Comparison of ENCODE assay signal across 19 cellular contexts in the genomic region with DNA sequence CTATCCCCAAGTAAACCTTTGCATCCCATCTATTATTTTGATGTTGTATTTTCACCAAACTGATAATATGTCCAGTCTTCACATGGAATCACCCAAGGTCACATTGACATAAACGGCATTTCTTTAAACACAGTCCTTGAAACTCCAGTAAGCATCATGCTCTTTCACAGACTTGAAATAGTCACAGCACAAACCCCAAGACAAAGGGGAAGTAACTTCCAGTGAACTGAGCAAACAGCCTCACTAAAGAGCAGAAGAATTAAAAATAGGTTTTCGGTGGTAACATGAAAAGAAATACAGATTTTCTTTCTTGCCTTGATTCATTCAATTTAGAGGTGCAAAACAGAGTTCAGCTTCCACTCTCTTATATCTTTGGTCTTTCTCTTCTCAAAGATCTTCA.
A peak's percentile ranks its signal among the peaks of the same experiment; 100 is the strongest.
DNase-seq lines count a peak whose midpoint lies in the region; ATAC-seq and TF ChIP-seq lines count a peak whose summit lies in the region.
"Had no signal": no experiment of that assay in that cellular context is flagged by ENCODE, and none has a peak within 500 bp of the region (broad histone marks: within the 10 kb centered on the region; RNA-seq: fewer than 3 reads in every experiment).

No MANE protein-coding gene starts in this region.

- H4K8ac ChIP-seq in H9 (replicated peaks; ENCODE audit: insufficient read length, low read depth, low read length): no peak overlapping the region

- no peaks in the 10 kb centered on the region for H3K4me1 Mint-ChIP-seq in H9

- no peak overlapping the region for H2BK5ac ChIP-seq in H9 (ENCODE audit: insufficient read length, low read length)

- H2AFZ ChIP-seq in H9 (ENCODE audit: low read length): no peak overlapping the region

- no peak overlapping the region for H2BK15ac ChIP-seq in H9 (ENCODE audit: low read depth, low read length)

- no peak overlapping the region for H4K5ac ChIP-seq in H9 (ENCODE audit: insufficient read length, low read depth, low read length)

- no peak overlapping the region for H3K27ac ChIP-seq in H9 (ENCODE audit: insufficient read length, low read depth, low read length)
- H3K27ac ChIP-seq: ascending aorta, thoracic aorta had no signal

- H3K56ac ChIP-seq in H9 (ENCODE audit: insufficient read length, low read depth, low read length): no peak overlapping the region

- WGBS in H9 (ENCODE audit: extremely low coverage, insufficient read length, low lambda C conversion rate): no CpG with 5 or more reads among the region's 2 CpGs

- H3T11ph ChIP-seq in H9 (ENCODE audit: low read length): no peak overlapping the region

- H4K20me1 ChIP-seq in H9 (ENCODE audit: control insufficient read depth, insufficient read depth, insufficient read length): no peaks in the 10 kb centered on the region

- no peak overlapping the region for H3K9ac ChIP-seq in H9 (ENCODE audit: extremely low read depth, insufficient read length, low read length)

- H3K27ac Mint-ChIP-seq in H9: no peak overlapping the region
- H3K27ac Mint-ChIP-seq: activated CD8-positive, alpha-beta memory T cell treated with anti-CD3 and anti-CD28 coated beads, Interleukin-2, amount 10 ng/mL, durations not matched to agents 7 days and 5 days had no signal

- no peaks in the 10 kb centered on the region for H3K4me1 ChIP-seq in H9 (ENCODE audit: insufficient read depth, low read length)
- H3K4me1 ChIP-seq: ascending aorta had no signal

- H3K4me3 ChIP-seq in GM12864 (ENCODE audit: low read depth, low read length): no peak overlapping the region
- H3K4me3 ChIP-seq: ascending aorta, mucosa of descending colon, thoracic aorta had no signal

- no peaks in the 10 kb centered on the region for H3K9me3 ChIP-seq in H9 (ENCODE audit: control insufficient read depth, low read depth, low read length)
- H3K9me3 ChIP-seq: ascending aorta, mucosa of descending colon, thoracic aorta had no signal

- no peak overlapping the region for H2BK20ac ChIP-seq in H9 (ENCODE audit: low read depth, low read length, poor library complexity, severe bottlenecking)

- H2AK5ac ChIP-seq in H9 (ENCODE audit: insufficient read length, low read length): no peak overlapping the region

- H3K23ac ChIP-seq in H9 (ENCODE audit: insufficient read length, low read depth, low read length): no peak overlapping the region

- ATAC-seq in HG02610 (IDR thresholded peaks at IDR 0.05; ENCODE audit: unreplicated experiment) (peak; percentile 54), GM18502 (IDR thresholded peaks at IDR 0.05; ENCODE audit: poor library complexity, unreplicated experiment) (no peak), HG02884 (IDR thresholded peaks at IDR 0.05; ENCODE audit: unreplicated experiment) (no peak)
- ATAC-seq: activated CD8-positive, alpha-beta memory T cell treated with anti-CD3 and anti-CD28 coated beads, Interleukin-2, amount 10 ng/mL, durations not matched to agents 7 days and 5 days; left cardiac atrium; mucosa of descending colon had no signal

- TF ChIP-seq CTCF in GM12864 (IDR thresholded peaks at IDR 0.05; ENCODE audit: low read depth, low read length, missing control alignments) (no peak), H9 (conservative IDR thresholded peaks at IDR 0.05) (no peak)

- no peak overlapping the region for H3K18ac ChIP-seq in H9 (ENCODE audit: insufficient read length, low read depth, low read length)

- no peak overlapping the region for H3K4me3 Mint-ChIP-seq in H9
- H3K4me3 Mint-ChIP-seq: activated CD8-positive, alpha-beta memory T cell treated with anti-CD3 and anti-CD28 coated beads, Interleukin-2, amount 10 ng/mL, durations not matched to agents 7 days and 5 days; CD4-positive, alpha-beta memory T cell had no signal

- H2BK12ac ChIP-seq in H9 (ENCODE audit: insufficient read length, low read depth, low read length): no peak overlapping the region

- H3K4me2 ChIP-seq in H9 (ENCODE audit: insufficient read depth, insufficient read length, low read length): no peak overlapping the region

- DNase-seq in GM12864 (ENCODE audit: low read depth): peak; percentile 16
- peak; percentile 52 for DNase-seq in NOMO-1 treated with DMSO at 0.1 percent for 48 hours (lab: John Stamatoyannopoulos, UW; ENCODE audit: unreplicated experiment)
- peak; percentile 47 for DNase-seq in pons (ENCODE audit: low spot score)
- no peak for DNase-seq in H9
- DNase-seq: activated CD8-positive, alpha-beta memory T cell treated with anti-CD3 and anti-CD28 coated beads, Interleukin-2, amount 10 ng/mL, durations not matched to agents 7 days and 5 days; activated gamma-delta T cell treated with Interleukin-2 at 50 U/mL for 16 hours; CD4-positive, alpha-beta memory T cell; DMS79; left cardiac atrium; mucosa of descending colon; NCI-H1092; stimulated activated CD4-positive, alpha-beta T cell treated with anti-CD3 and anti-CD28 coated beads, Interleukin-2, amount 100 ng/mL, for 48 hours; SW 1271 had no signal

- H3K4ac ChIP-seq in H9 (ENCODE audit: low read depth, low read length): no peak overlapping the region

- H3K27me3 ChIP-seq in H9 (ENCODE audit: insufficient read depth, low read length): no peaks in the 10 kb centered on the region
- H3K27me3 ChIP-seq: ascending aorta had no signal

- H3K79me1 ChIP-seq in H9 (ENCODE audit: insufficient read depth, low read depth, low read length, poor library complexity, severe bottlenecking): no peaks in the 10 kb centered on the region

- H3K14ac ChIP-seq in H9 (ENCODE audit: insufficient read depth, low read length): no peak overlapping the region

- no peak overlapping the region for H4K91ac ChIP-seq in H9 (ENCODE audit: insufficient read length, low read depth, low read length)

- H3K27me3 Mint-ChIP-seq in H9 (ENCODE audit: low read depth): peaks cover under 1% of the 10 kb centered on the region
- H3K27me3 Mint-ChIP-seq: CD4-positive, alpha-beta memory T cell; IgD-negative memory B cell had no signal

- no peaks in the 10 kb centered on the region for H3K79me2 ChIP-seq in H9 (ENCODE audit: insufficient read depth, low read length)

- H2BK120ac ChIP-seq in H9 (ENCODE audit: low read depth, low read length, poor library complexity, severe bottlenecking): no peak overlapping the region

- no peaks in the 10 kb centered on the region for H3K9me3 Mint-ChIP-seq in H9
- H3K9me3 Mint-ChIP-seq: CD4-positive, alpha-beta memory T cell; IgD-negative memory B cell had no signal

- peaks cover 0 to 7% (median 3%) of the 10 kb centered on the region in 3 experiments; a peak in 2 of 7 replicates for H3K36me3 Mint-ChIP-seq in H9 (ENCODE audit: insufficient read depth in 1 of 3, low read depth in 3 of 3)

- H3K23me2 ChIP-seq in H9 (ENCODE audit: insufficient read length, low read depth, low read length, poor library complexity, severe bottlenecking): no peaks in the 10 kb centered on the region
